ENCODE assay signal across 23 cellular contexts in the genomic region with DNA sequence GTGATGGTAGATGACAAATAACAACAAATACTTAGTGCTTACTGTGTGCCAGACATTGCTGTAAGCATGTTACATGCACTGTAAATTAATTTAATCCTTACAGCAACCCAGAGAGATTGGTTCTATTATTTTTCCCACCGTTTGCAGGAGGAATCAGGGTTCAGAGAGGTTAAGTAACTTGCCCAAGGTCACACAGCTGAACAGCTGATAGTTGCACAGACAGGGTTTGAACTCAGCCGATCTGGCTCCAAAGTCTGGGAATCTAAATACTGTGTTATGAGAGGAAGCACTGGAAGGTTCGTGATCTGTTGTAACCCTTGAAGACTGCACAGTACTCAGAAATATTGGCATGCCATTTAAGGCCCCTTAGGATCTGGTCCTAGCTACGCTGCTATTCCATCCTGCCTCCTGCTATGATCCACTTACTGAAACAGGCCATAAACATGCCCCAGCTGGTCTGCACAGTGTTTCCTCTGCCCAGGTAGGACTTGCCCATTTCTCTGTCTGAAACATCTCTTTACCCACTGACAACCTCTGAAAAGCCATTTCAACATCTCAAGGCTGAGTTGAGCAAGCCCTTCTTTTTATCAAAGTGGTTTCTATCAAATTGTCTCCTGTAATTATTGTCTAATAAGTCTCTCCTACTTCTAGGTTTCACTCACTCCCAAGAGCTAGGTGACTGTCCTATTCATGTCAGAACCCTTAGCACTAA. TPM values are rescaled to one million over a fixed set of nuclear protein-coding genes. Genes with fewer than 3 reads are reported as not detected.
A peak's percentile ranks its signal among the peaks of the same experiment; 100 is the strongest.
DNase-seq lines count a peak whose midpoint lies in the region; ATAC-seq and TF ChIP-seq lines count a peak whose summit lies in the region.
"Had no signal": no experiment of that assay in that cellular context is flagged by ENCODE, and none has a peak within 500 bp of the region (broad histone marks: within the 10 kb centered on the region; RNA-seq: fewer than 3 reads in every experiment).

No MANE protein-coding gene starts in this region.

- H3K9me3 Mint-ChIP-seq in mesothelial cell of epicardium = no peaks in the 10 kb centered on the region
- H3K9me3 Mint-ChIP-seq: CD8-positive, alpha-beta T cell; natural killer cell had no signal

- POLR2A ChIA-PET in RWPE1 (lab: Yijun Ruan, JAX; ENCODE audit: low non-redundant PET) = no interaction called here

- H3K27me3 Mint-ChIP-seq in mesothelial cell of epicardium (ENCODE audit: low read depth) = no peaks in the 10 kb centered on the region

- H3K4me2 ChIP-seq in BLaER1 = peak overlapping the region; percentile 75

- CTCF ChIA-PET in RWPE1 (lab: Yijun Ruan, JAX) = interaction anchor here (0.6 kb wide), 2 partner anchors 19 to 682 kb away, joined by 3 to 5 read pairs; no protein-coding TSS in a partner anchor

- no peak overlapping the region for H3K27ac ChIP-seq in BLaER1
- H3K27ac ChIP-seq in RWPE1 = peak overlapping the region; percentile 20; the same call in 1 of the 2 replicates
- peak overlapping the region; percentile 26 for H3K27ac ChIP-seq in muscle layer of duodenum (ENCODE audit: low read length)
- H3K27ac ChIP-seq in ascending aorta = no peak overlapping the region
- H3K27ac ChIP-seq: GM23248, VCaP had no signal

- no peaks in the 10 kb centered on the region for H3K27me3 ChIP-seq in BLaER1
- no peaks in the 10 kb centered on the region for H3K27me3 ChIP-seq in muscle layer of duodenum (ENCODE audit: low read depth, low read length)
- H3K27me3 ChIP-seq in ascending aorta = no peaks in the 10 kb centered on the region
- H3K27me3 ChIP-seq: pancreas had no signal

- no peak overlapping the region for H3K27ac Mint-ChIP-seq in mesothelial cell of epicardium
- H3K27ac Mint-ChIP-seq: CD8-positive, alpha-beta T cell; memory B cell; natural killer cell; stimulated activated naive B cell treated with anti-CD40 and anti-IgM and Interleukin-4, amounts not matched to agents 10 μg/mL and 1 μg/mL and 100 μg/mL, for 72 hours had no signal

- no peaks in the 10 kb centered on the region for H3K36me3 ChIP-seq in BLaER1
- H3K36me3 ChIP-seq in muscle layer of duodenum (ENCODE audit: control insufficient read depth in 1 of 2, insufficient read depth in 2 of 2, low read length in 2 of 2) = no peaks in the 10 kb centered on the region
- H3K36me3 ChIP-seq in ascending aorta = no peaks in the 10 kb centered on the region
- H3K36me3 ChIP-seq: pancreas had no signal

- H3K4me3 ChIP-seq in BLaER1 (no peak overlapping the region), muscle layer of duodenum (ENCODE audit: low read depth in 1 of 2, low read length in 2 of 2) (no peak overlapping the region), ascending aorta (no peak overlapping the region)
- H3K4me3 ChIP-seq: GM23248, pancreas had no signal

- intact Hi-C loops in ascending aorta (cut with DNase I) = no loop called here

- peak; percentile 66 for ATAC-seq in esophagus mucosa
- ATAC-seq: CD8-positive, alpha-beta T cell; natural killer cell; PC-3; stimulated activated naive B cell treated with anti-CD40 and anti-IgM and Interleukin-4, amounts not matched to agents 10 μg/mL and 1 μg/mL and 100 μg/mL, for 72 hours had no signal

- H4K20me1 ChIP-seq in BLaER1 = no peaks in the 10 kb centered on the region

- H3K4me1 Mint-ChIP-seq in mesothelial cell of epicardium = peaks cover 10% of the 10 kb centered on the region

- DNase-seq in RWPE1 (ENCODE audit: low spot score) (no peak), NCI-H1105 treated with DMSO at 0.1 percent for 48 hours (lab: John Stamatoyannopoulos, UW) (no peak), mesothelial cell of epicardium (ENCODE audit: low spot score in 2 of 2, unreplicated experiment in 2 of 2) (no peak), ascending aorta (ENCODE audit: low spot score in 2 of 2) (no peak)
- DNase-seq: amniotic stem cell; CD8-positive, alpha-beta T cell; central memory CD4-positive, alpha-beta T cell; erythroblast; GM23248; MV-4-11; natural killer cell; NCI-H187; NCI-H345; PC-3; stimulated activated CD4-positive, alpha-beta T cell treated with anti-CD3 and anti-CD28 coated beads, Interleukin-2, amount 100 ng/mL, for 24 hours; stimulated activated naive B cell treated with anti-CD40 and anti-IgM and Interleukin-4, amounts not matched to agents 10 μg/mL and 1 μg/mL and 100 μg/mL, for 72 hours; T-helper 2 cell had no signal

- TF ChIP-seq CTCF in RWPE1 (conservative IDR thresholded peaks at IDR 0.05; ENCODE audit: low read depth) (no peak), mesothelial cell of epicardium (IDR thresholded peaks at IDR 0.05; ENCODE audit: unreplicated experiment) (no peak), ascending aorta (IDR thresholded peaks at IDR 0.05) (no peak)

- H3K4me1 ChIP-seq in BLaER1 (peaks cover 45% of the 10 kb centered on the region), muscle layer of duodenum (ENCODE audit: control insufficient read depth in 1 of 2, insufficient read depth in 2 of 2, low read length in 2 of 2) (peaks cover 0 to 10% of the 10 kb centered on the region in 2 donors), ascending aorta (peaks cover 7 to 19% of the 10 kb centered on the region in 2 donors)

- H3K36me3 Mint-ChIP-seq in mesothelial cell of epicardium = no peaks in the 10 kb centered on the region
- H3K36me3 Mint-ChIP-seq: CD8-positive, alpha-beta T cell; memory B cell; natural killer cell; stimulated activated naive B cell treated with anti-CD40 and anti-IgM and Interleukin-4, amounts not matched to agents 10 μg/mL and 1 μg/mL and 100 μg/mL, for 72 hours had no signal

- no peak overlapping the region for H3K4me3 Mint-ChIP-seq in mesothelial cell of epicardium
- H3K4me3 Mint-ChIP-seq: CD8-positive, alpha-beta T cell; memory B cell; natural killer cell; stimulated activated naive B cell treated with anti-CD40 and anti-IgM and Interleukin-4, amounts not matched to agents 10 μg/mL and 1 μg/mL and 100 μg/mL, for 72 hours had no signal

- H3K9ac ChIP-seq in BLaER1 = no peak overlapping the region
- H3K9ac ChIP-seq: GM23248 had no signal

- no peaks in the 10 kb centered on the region for H3K9me3 ChIP-seq in BLaER1
- H3K9me3 ChIP-seq in muscle layer of duodenum (ENCODE audit: control insufficient read depth in 1 of 2, low read length in 2 of 2) = no peaks in the 10 kb centered on the region
- no peaks in the 10 kb centered on the region for H3K9me3 ChIP-seq in ascending aorta
- H3K9me3 ChIP-seq: pancreas had no signal

RNA-seq across cellular contexts. Expression of a gene that starts 40.4 kb away (rescaled TPM):
- total RNA-seq in esophagus mucosa (37.3 TPM), mesothelial cell of epicardium (48.3 to 54.5 TPM (median 54.4 TPM) in 3 replicates), ascending aorta (3.4 TPM)

Comparison
In these comparisons a context has a peak if more than half of its experiments do, and no peak if none do; other contexts are left out.
1. H3K27ac ChIP-seq: peak in RWPE1 (single experiment) and muscle layer of duodenum (single experiment); none in BLaER1 (single experiment) and ascending aorta (0 of 2).